In genomic region chrX:129556806-129557315, GRCh38 we compare ENCODE assay signal across 24 cellular contexts. TPM values are rescaled to one million over a fixed set of nuclear protein-coding genes. Genes with fewer than 3 reads are reported as not detected.
"Had no signal": no experiment of that assay in that cellular context is flagged by ENCODE, and none has a peak within 500 bp of the region (broad histone marks: within the 10 kb centered on the region; RNA-seq: fewer than 3 reads in every experiment).

No MANE protein-coding gene starts in this region.

- H3K4me3 ChIP-seq: esophagus muscularis mucosa, gastroesophageal sphincter, heart left ventricle, right lobe of liver, smooth muscle cell, testis, vagina had no signal

- H3K27ac Mint-ChIP-seq: activated CD4-positive, alpha-beta memory T cell treated with anti-CD3 and anti-CD28 coated beads, Interleukin-2, amount 10 ng/mL, durations not matched to agents 7 days and 5 days; activated CD4-positive, alpha-beta T cell treated with anti-CD3 and anti-CD28 coated beads, Interleukin-2, amount 10 ng/mL, durations not matched to agents 24 days and 14 days; activated naive CD4-positive, alpha-beta T cell treated with anti-CD3 and anti-CD28 coated beads, Interleukin-2, amount 10 ng/mL, durations not matched to agents 7 days and 5 days; effector memory CD8-positive, alpha-beta T cell; stimulated activated memory B cell treated with anti-CD40 and anti-IgM and Interleukin-4, amounts not matched to agents 10 μg/mL and 1 μg/mL and 100 μg/mL, for 72 hours had no signal

- H3K4me1 ChIP-seq: heart left ventricle, right lobe of liver, testis, vagina had no signal

- H3K27me3 Mint-ChIP-seq: activated CD4-positive, alpha-beta memory T cell treated with anti-CD3 and anti-CD28 coated beads, Interleukin-2, amount 10 ng/mL, durations not matched to agents 7 days and 5 days; activated CD4-positive, alpha-beta T cell treated with anti-CD3 and anti-CD28 coated beads, Interleukin-2, amount 10 ng/mL, durations not matched to agents 24 days and 14 days; activated naive CD4-positive, alpha-beta T cell treated with anti-CD3 and anti-CD28 coated beads, Interleukin-2, amount 10 ng/mL, durations not matched to agents 7 days and 5 days; stimulated activated memory B cell treated with anti-CD40 and anti-IgM and Interleukin-4, amounts not matched to agents 10 μg/mL and 1 μg/mL and 100 μg/mL, for 72 hours had no signal

- H3K9me3 Mint-ChIP-seq: activated CD4-positive, alpha-beta memory T cell treated with anti-CD3 and anti-CD28 coated beads, Interleukin-2, amount 10 ng/mL, durations not matched to agents 7 days and 5 days; activated CD4-positive, alpha-beta T cell treated with anti-CD3 and anti-CD28 coated beads, Interleukin-2, amount 10 ng/mL, durations not matched to agents 24 days and 14 days; activated naive CD4-positive, alpha-beta T cell treated with anti-CD3 and anti-CD28 coated beads, Interleukin-2, amount 10 ng/mL, durations not matched to agents 7 days and 5 days; effector memory CD8-positive, alpha-beta T cell; stimulated activated memory B cell treated with anti-CD40 and anti-IgM and Interleukin-4, amounts not matched to agents 10 μg/mL and 1 μg/mL and 100 μg/mL, for 72 hours had no signal

- H3K4me3 Mint-ChIP-seq: activated CD4-positive, alpha-beta memory T cell treated with anti-CD3 and anti-CD28 coated beads, Interleukin-2, amount 10 ng/mL, durations not matched to agents 7 days and 5 days; activated CD4-positive, alpha-beta T cell treated with anti-CD3 and anti-CD28 coated beads, Interleukin-2, amount 10 ng/mL, durations not matched to agents 24 days and 14 days; activated naive CD4-positive, alpha-beta T cell treated with anti-CD3 and anti-CD28 coated beads, Interleukin-2, amount 10 ng/mL, durations not matched to agents 7 days and 5 days; effector memory CD8-positive, alpha-beta T cell; stimulated activated memory B cell treated with anti-CD40 and anti-IgM and Interleukin-4, amounts not matched to agents 10 μg/mL and 1 μg/mL and 100 μg/mL, for 72 hours had no signal

- H3K9me3 ChIP-seq: esophagus muscularis mucosa, gastroesophageal sphincter, heart left ventricle, right lobe of liver, testis, vagina had no signal

- ATAC-seq: activated CD4-positive, CD25-positive, alpha-beta regulatory T cell treated with anti-CD3 and anti-CD28 coated beads, Interleukin-2, amount 50 U/mL, for 24 hours; effector memory CD8-positive, alpha-beta T cell; gastroesophageal sphincter; heart left ventricle; left colon; right lobe of liver; stimulated activated memory B cell treated with anti-CD40 and anti-IgM and Interleukin-4, amounts not matched to agents 10 μg/mL and 1 μg/mL and 100 μg/mL, for 72 hours had no signal

- H3K4me2 ChIP-seq: smooth muscle cell had no signal

- DNase-seq: activated CD4-positive, alpha-beta memory T cell treated with anti-CD3 and anti-CD28 coated beads, Interleukin-2, amount 10 ng/mL, durations not matched to agents 7 days and 5 days; activated CD4-positive, alpha-beta T cell treated with anti-CD3 and anti-CD28 coated beads, Interleukin-2, amount 10 ng/mL, durations not matched to agents 24 days and 14 days; activated effector memory CD4-positive, alpha-beta T cell treated with anti-CD3 and anti-CD28 coated beads, Interleukin-2, amount 50 U/mL, for 16 hours; activated naive CD4-positive, alpha-beta T cell treated with anti-CD3 and anti-CD28 coated beads, Interleukin-2, amount 10 ng/mL, durations not matched to agents 7 days and 5 days; brain microvascular endothelial cell; central memory CD4-positive, alpha-beta T cell; effector memory CD8-positive, alpha-beta T cell; heart left ventricle; left colon; mesenchymal stem cell; nucleus accumbens; right lobe of liver; stimulated activated CD4-positive, alpha-beta T cell treated with anti-CD3 and anti-CD28 coated beads, Interleukin-15, amount 100 ng/mL, for 24 hours; testis had no signal

- H3K27ac ChIP-seq: brain microvascular endothelial cell, gastroesophageal sphincter, right lobe of liver, vagina had no signal

- FAIRE-seq: colon, endothelial cell of umbilical vein, islet of Langerhans had no signal

- H3K4me1 Mint-ChIP-seq: activated CD4-positive, alpha-beta memory T cell treated with anti-CD3 and anti-CD28 coated beads, Interleukin-2, amount 10 ng/mL, durations not matched to agents 7 days and 5 days; activated CD4-positive, alpha-beta T cell treated with anti-CD3 and anti-CD28 coated beads, Interleukin-2, amount 10 ng/mL, durations not matched to agents 24 days and 14 days; activated naive CD4-positive, alpha-beta T cell treated with anti-CD3 and anti-CD28 coated beads, Interleukin-2, amount 10 ng/mL, durations not matched to agents 7 days and 5 days; stimulated activated memory B cell treated with anti-CD40 and anti-IgM and Interleukin-4, amounts not matched to agents 10 μg/mL and 1 μg/mL and 100 μg/mL, for 72 hours had no signal

- H3K27me3 ChIP-seq: brain microvascular endothelial cell, esophagus muscularis mucosa, gastroesophageal sphincter, heart left ventricle, right lobe of liver, testis, vagina had no signal

RNA-seq across cellular contexts. Expression of gene SMARCA1, which starts 33.6 kb away (rescaled TPM):
- total RNA-seq: activated CD4-positive, alpha-beta memory T cell treated with anti-CD3 and anti-CD28 coated beads, Interleukin-2, amount 10 ng/mL, durations not matched to agents 7 days and 5 days; activated CD4-positive, alpha-beta T cell treated with anti-CD3 and anti-CD28 coated beads, Interleukin-2, amount 10 ng/mL, durations not matched to agents 24 days and 14 days; T-helper 2 cell treated with Interferon-gamma antibody and Interleukin-4, amounts not matched to agents 100 ng/mL and 5 ng/mL, for 36 hours had no signal
